ENCODE assay signal across 1 cellular context in the genomic region with DNA sequence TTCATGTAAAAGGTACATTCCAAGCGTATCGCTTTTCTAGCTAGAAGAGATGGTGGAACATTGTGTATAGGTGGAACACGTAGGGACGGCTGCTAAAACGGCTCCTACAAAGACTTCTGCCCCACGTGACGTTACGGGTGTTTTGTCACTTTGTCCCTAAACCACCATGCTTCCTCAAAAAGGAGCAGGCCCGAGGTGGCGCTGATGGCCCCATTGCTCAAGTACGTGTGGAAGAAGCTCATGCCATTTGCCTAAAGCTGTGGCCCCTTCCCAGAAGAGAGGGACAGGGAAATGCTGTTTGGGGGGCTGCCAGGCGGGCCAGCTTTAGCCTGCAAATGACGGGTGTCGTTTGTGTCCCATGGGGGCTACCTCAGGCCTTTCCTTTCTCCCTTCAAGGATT.
TF ChIP-seq lines count a peak whose summit lies in the region.

No MANE protein-coding gene starts in this region.

TF ChIP-seq in HepG2, 621 proteins besides CTCF, POLR2A, EP300 and RAD21:
- TF ChIP-seq SNAPC2 (CRISPR knock-in tag; IDR thresholded peaks at IDR 0.05): no peak
- no peak for TF ChIP-seq ZBED4 (CRISPR knock-in tag; IDR thresholded peaks at IDR 0.05; ENCODE audit: borderline replicate concordance)
- TF ChIP-seq ZNF501 (CRISPR knock-in tag; IDR thresholded peaks at IDR 0.05): no peak
- no peak for TF ChIP-seq SMYD3 (CRISPR knock-in tag; IDR thresholded peaks at IDR 0.05)
- TF ChIP-seq ZSCAN21 (CRISPR knock-in tag; IDR thresholded peaks at IDR 0.05; ENCODE audit: borderline replicate concordance): no peak
- TF ChIP-seq ZFP36 (IDR thresholded peaks at IDR 0.05; ENCODE audit: borderline replicate concordance, low read depth, low read length, partially characterized antibody): no peak
- TF ChIP-seq MTERF4 (CRISPR knock-in tag; IDR thresholded peaks at IDR 0.05): no peak
- no peak for TF ChIP-seq SMAD9 (CRISPR knock-in tag; IDR thresholded peaks at IDR 0.05)
- no peak for TF ChIP-seq HNRNPH1 (optimal IDR thresholded peaks at IDR 0.05; ENCODE audit: low read depth, low read length)
- TF ChIP-seq, protein P1, sequence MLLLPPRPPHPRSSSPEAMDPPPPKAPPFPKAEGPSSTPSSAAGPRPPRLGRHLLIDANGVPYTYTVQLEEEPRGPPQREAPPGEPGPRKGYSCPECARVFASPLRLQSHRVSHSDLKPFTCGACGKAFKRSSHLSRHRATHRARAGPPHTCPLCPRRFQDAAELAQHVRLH (CRISPR knock-in tag; IDR thresholded peaks at IDR 0.05; ENCODE audit: borderline replicate concordance, low read depth): no peak
- TF ChIP-seq ZBTB7A (CRISPR knock-in tag; IDR thresholded peaks at IDR 0.05): no peak
- TF ChIP-seq SAFB2 (CRISPR knock-in tag; IDR thresholded peaks at IDR 0.05; ENCODE audit: borderline replicate concordance, low read depth): no peak
- no peak for TF ChIP-seq BORCS8-MEF2B (CRISPR knock-in tag; IDR thresholded peaks at IDR 0.05)
- no peak for TF ChIP-seq PHF5A (CRISPR knock-in tag; IDR thresholded peaks at IDR 0.05; ENCODE audit: low read depth, unreplicated experiment)
- no peak for TF ChIP-seq RFXANK (CRISPR knock-in tag; IDR thresholded peaks at IDR 0.05)
- no peak for TF ChIP-seq MAZ (IDR thresholded peaks at IDR 0.05; ENCODE audit: borderline replicate concordance, low read depth, low read length)
- no peak for TF ChIP-seq MAZ (CRISPR knock-in tag; IDR thresholded peaks at IDR 0.05; ENCODE audit: low read depth)
- no peak for TF ChIP-seq ZNF883 (CRISPR knock-in tag; IDR thresholded peaks at IDR 0.05; ENCODE audit: not compliant biosample characterization)
- TF ChIP-seq TCF7 (IDR thresholded peaks at IDR 0.05; ENCODE audit: low read depth): no peak
- no peak for TF ChIP-seq SALL2 (CRISPR knock-in tag; IDR thresholded peaks at IDR 0.05)
